Comparison of ENCODE assay signal across 10 cellular contexts in genomic region chrX:63835361-63835760, GRCh38.
"Had no signal": no experiment of that assay in that cellular context is flagged by ENCODE, and none has a peak within 500 bp of the region (broad histone marks: within the 10 kb centered on the region; RNA-seq: fewer than 3 reads in every experiment).

No MANE protein-coding gene starts in this region.

- H3K27ac ChIP-seq: GM23248 had no signal

- DNase-seq: GM23248, GOT3, H7, H9, HCEC 1CT, HFFc6 had no signal

- H3K27ac Mint-ChIP-seq: GM23338, H9, HFFc6 had no signal

- H3K4me1 Mint-ChIP-seq: GM23338, H9 had no signal

- FAIRE-seq: H1, H54 had no signal

- H3K4me3 Mint-ChIP-seq: GM23338, H9, HFFc6 had no signal

- H3K4me3 ChIP-seq: GM23248, GM23338, HAP-1 had no signal

- H3K9me3 Mint-ChIP-seq: HFFc6 had no signal
